Comparison of ENCODE assay signal across 21 cellular contexts in the genomic region with DNA sequence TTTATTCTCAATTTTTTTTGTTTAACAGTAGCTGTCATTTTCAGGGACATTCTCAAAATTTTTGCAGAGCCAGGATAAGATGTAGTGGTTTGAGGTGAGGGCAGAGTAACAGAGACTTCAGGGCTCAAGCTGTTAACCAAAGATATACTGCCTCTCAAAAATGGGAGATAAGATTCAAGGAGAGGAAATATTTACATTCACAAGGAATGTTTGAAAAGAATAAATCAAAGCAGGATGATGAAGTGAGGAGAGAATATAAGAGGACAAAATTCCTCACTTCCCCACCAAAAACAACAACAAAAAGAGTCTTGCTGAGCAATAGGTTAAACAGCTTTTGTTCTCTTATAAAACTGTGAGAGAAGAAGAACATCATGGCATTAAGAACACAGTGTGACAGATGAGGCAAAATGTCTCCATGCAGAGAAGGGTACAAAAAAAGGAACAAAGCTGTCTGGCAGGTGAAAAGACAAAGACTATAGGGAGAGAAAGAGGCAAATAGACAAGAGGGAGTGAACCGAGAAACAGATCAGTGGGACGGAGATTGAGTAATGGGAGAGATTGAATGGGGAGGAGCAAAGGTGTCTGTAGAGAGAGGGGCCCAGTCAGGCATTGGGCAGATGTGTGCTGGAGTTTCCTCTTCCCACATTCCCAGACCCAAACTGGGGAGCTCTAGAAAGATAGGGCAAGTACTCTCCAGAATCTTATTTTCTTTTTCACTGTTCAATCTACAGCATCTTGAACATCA.
DNase-seq lines count a peak whose midpoint lies in the region; ATAC-seq and TF ChIP-seq lines count a peak whose summit lies in the region.
"Had no signal": no experiment of that assay in that cellular context is flagged by ENCODE, and none has a peak within 500 bp of the region (broad histone marks: within the 10 kb centered on the region; RNA-seq: fewer than 3 reads in every experiment).

No MANE protein-coding gene starts in this region.

- peaks cover 4% of the 10 kb centered on the region for H3K9me3 Mint-ChIP-seq in activated T-helper 2 cell treated with anti-CD3 and anti-CD28 coated beads, Interferon-gamma antibody, Interleukin-2, Interleukin-4, amounts not matched to agents 10 μg/mL and 5 μg/mL and 100 μg/mL, durations not matched to agents 14 hours and 24 hours and 36 hours

- H3K4me1 ChIP-seq in HUES48 (ENCODE audit: control insufficient read depth, insufficient read depth, low read length), result peaks cover 8% of the 10 kb centered on the region
- no peaks in the 10 kb centered on the region for H3K4me1 ChIP-seq in mesenchymal stem cell (ENCODE audit: control insufficient read depth, insufficient read depth, low read depth, low read length)
- H3K4me1 ChIP-seq: BLaER1, SJCRH30 had no signal

- no peak overlapping the region for H2BK120ac ChIP-seq in mesenchymal stem cell (ENCODE audit: low read depth, low read length)

- H3K36me3 ChIP-seq in HUES48 (ENCODE audit: control insufficient read depth, insufficient read depth, low read length) (no peaks in the 10 kb centered on the region), mesenchymal stem cell (ENCODE audit: control insufficient read depth in 1 of 2, insufficient read depth in 2 of 2, low read depth in 1 of 2, low read length in 2 of 2) (no peaks in the 10 kb centered on the region)

- H3K36me3 Mint-ChIP-seq in activated T-helper 2 cell treated with anti-CD3 and anti-CD28 coated beads, Interferon-gamma antibody, Interleukin-2, Interleukin-4, amounts not matched to agents 10 μg/mL and 5 μg/mL and 100 μg/mL, durations not matched to agents 14 hours and 24 hours and 36 hours (ENCODE audit: low read depth), result no peaks in the 10 kb centered on the region

- H2AK5ac ChIP-seq in mesenchymal stem cell (ENCODE audit: low read length, severe bottlenecking), result no peak overlapping the region

- H3K4me3 Mint-ChIP-seq in activated T-helper 2 cell treated with anti-CD3 and anti-CD28 coated beads, Interferon-gamma antibody, Interleukin-2, Interleukin-4, amounts not matched to agents 10 μg/mL and 5 μg/mL and 100 μg/mL, durations not matched to agents 14 hours and 24 hours and 36 hours (ENCODE audit: low read depth), result no peak overlapping the region

- no peak overlapping the region for H2BK5ac ChIP-seq in mesenchymal stem cell (ENCODE audit: low read depth, low read length, poor library complexity, severe bottlenecking)

- H2BK15ac ChIP-seq in mesenchymal stem cell (ENCODE audit: low read depth, poor library complexity, severe bottlenecking), result no peak overlapping the region

- no peak overlapping the region for H4K91ac ChIP-seq in mesenchymal stem cell (ENCODE audit: low read length)

- H3K18ac ChIP-seq in mesenchymal stem cell (ENCODE audit: low read depth in 1 of 2, low read length in 2 of 2), result no peak overlapping the region

- H3K23ac ChIP-seq in mesenchymal stem cell (ENCODE audit: low read length in 2 of 2), result no peak overlapping the region

- H3K27ac ChIP-seq in HUES48 (ENCODE audit: low read depth, low read length) (peak overlapping the region; percentile 28), dorsolateral prefrontal cortex (peak overlapping the region in 43 of 59 donors; percentile 1 to 63 (median 33)), mesenchymal stem cell (ENCODE audit: low read length, poor library complexity, severe bottlenecking) (no peak overlapping the region)
- H3K27ac ChIP-seq: BLaER1, SJCRH30 had no signal

- 52% methylated on average over 2 of the region's 2 CpGs for WGBS in mesenchymal stem cell

- no peak overlapping the region for H3K4me3 ChIP-seq in HUES48 (ENCODE audit: low read depth, low read length)
- no peak overlapping the region for H3K4me3 ChIP-seq in dorsolateral prefrontal cortex
- no peak overlapping the region for H3K4me3 ChIP-seq in mesenchymal stem cell (ENCODE audit: insufficient read depth in 1 of 2, low read depth in 1 of 2, low read length in 2 of 2)
- H3K4me3 ChIP-seq: BLaER1, GM12878, SJCRH30 had no signal

- no peak overlapping the region for H3K4me2 ChIP-seq in mesenchymal stem cell (ENCODE audit: low read length, poor library complexity, severe bottlenecking)
- H3K4me2 ChIP-seq: BLaER1 had no signal

- no peak overlapping the region for H3K14ac ChIP-seq in mesenchymal stem cell (ENCODE audit: low read length in 2 of 2)

- ATAC-seq in HG02763 (IDR thresholded peaks at IDR 0.05; ENCODE audit: unreplicated experiment), result no peak
- ATAC-seq: GM12878, HCT116 had no signal

- H3K4ac ChIP-seq in mesenchymal stem cell (ENCODE audit: low read depth in 1 of 2, low read length in 2 of 2), result no peak overlapping the region

- H3K27me3 ChIP-seq in HUES48 (ENCODE audit: control insufficient read depth, insufficient read depth, low read length) (peaks cover 4% of the 10 kb centered on the region; the same call in 1 of the 2 replicates), dorsolateral prefrontal cortex (no peaks in the 10 kb centered on the region), mesenchymal stem cell (ENCODE audit: control insufficient read depth in 1 of 2, insufficient read depth in 1 of 2, low read length in 2 of 2) (no peaks in the 10 kb centered on the region)
- H3K27me3 ChIP-seq: BLaER1, SJCRH30 had no signal

- no peak for TF ChIP-seq CTCF in dorsolateral prefrontal cortex (IDR thresholded peaks at IDR 0.05 in 54 of 56, conservative IDR thresholded peaks at IDR 0.05 in 2 of 56; ENCODE audit: low read depth in 1 of 56, partially characterized antibody in 56 of 56)

- no peaks in the 10 kb centered on the region for H3K4me1 Mint-ChIP-seq in activated T-helper 2 cell treated with anti-CD3 and anti-CD28 coated beads, Interferon-gamma antibody, Interleukin-2, Interleukin-4, amounts not matched to agents 10 μg/mL and 5 μg/mL and 100 μg/mL, durations not matched to agents 14 hours and 24 hours and 36 hours (ENCODE audit: low read depth)

- H4K8ac ChIP-seq in mesenchymal stem cell (ENCODE audit: low read length), result no peak overlapping the region

- no peak overlapping the region for H2BK12ac ChIP-seq in mesenchymal stem cell (ENCODE audit: low read length in 2 of 2)

- DNase-seq in dorsolateral prefrontal cortex (no peak), myocyte (ENCODE audit: low read depth) (peak; percentile 19), hypothalamus (lab: John Stamatoyannopoulos, UW) (no peak), mesenchymal stem cell (no peak)
- no peak for DNase-seq in activated T-helper 2 cell treated with anti-CD3 and anti-CD28 coated beads, Interferon-gamma antibody, Interleukin-2, Interleukin-4, amounts not matched to agents 10 μg/mL and 5 μg/mL and 100 μg/mL, durations not matched to agents 14 hours and 24 hours and 36 hours (ENCODE audit: low spot score)
- DNase-seq: DND-41; GDM1; KBM-7; NCI-H1436; NCI-H2029; NCI-H2171; NCI-H446; NK-92 treated with Interleukin-12 subunit alpha and Interleukin-12 subunit beta, amount 100 ng/mL, for 24 hours; OCI-M1; RPMI8226; SJCRH30 had no signal

- H3K79me1 ChIP-seq in mesenchymal stem cell (replicated peaks; ENCODE audit: low read length, poor library complexity, severe bottlenecking), result peaks cover 4% of the 10 kb centered on the region

- H3K27ac Mint-ChIP-seq in activated T-helper 2 cell treated with anti-CD3 and anti-CD28 coated beads, Interferon-gamma antibody, Interleukin-2, Interleukin-4, amounts not matched to agents 10 μg/mL and 5 μg/mL and 100 μg/mL, durations not matched to agents 14 hours and 24 hours and 36 hours, result no peak overlapping the region

- no peak overlapping the region for H2AFZ ChIP-seq in mesenchymal stem cell (ENCODE audit: low read depth, low read length)

- peaks cover 13% of the 10 kb centered on the region for H3K27me3 Mint-ChIP-seq in activated T-helper 2 cell treated with anti-CD3 and anti-CD28 coated beads, Interferon-gamma antibody, Interleukin-2, Interleukin-4, amounts not matched to agents 10 μg/mL and 5 μg/mL and 100 μg/mL, durations not matched to agents 14 hours and 24 hours and 36 hours (ENCODE audit: low read depth)

- H3K9ac ChIP-seq in HUES48 (ENCODE audit: low read depth, low read length), result no peak overlapping the region
- H3K9ac ChIP-seq in mesenchymal stem cell (ENCODE audit: low read length), result no peak overlapping the region
- H3K9ac ChIP-seq: BLaER1 had no signal

- intact Hi-C loops in dorsolateral prefrontal cortex (cut with DNase I), result no loop called here
- intact Hi-C loops in activated T-helper 2 cell treated with anti-CD3 and anti-CD28 coated beads, Interferon-gamma antibody, Interleukin-2, Interleukin-4, amounts not matched to agents 10 μg/mL and 5 μg/mL and 100 μg/mL, durations not matched to agents 14 hours and 24 hours and 36 hours (cut with micrococcal nuclease), result no loop called here

- H3K9me3 ChIP-seq in HUES48 (ENCODE audit: control insufficient read depth, insufficient read depth, low read length) (no peaks in the 10 kb centered on the region), mesenchymal stem cell (ENCODE audit: control insufficient read depth, low read length) (no peaks in the 10 kb centered on the region)
- H3K9me3 ChIP-seq: SJCRH30 had no signal
